Comparison of ENCODE assay signal across 8 cellular contexts in genomic region chr20:5078399-5078958, GRCh38. TPM values are rescaled to one million over a fixed set of nuclear protein-coding genes. Genes with fewer than 3 reads are reported as not detected.
DNase-seq lines count a peak whose midpoint lies in the region; TF ChIP-seq lines count a peak whose summit lies in the region.

No MANE protein-coding gene starts in this region.

- intact Hi-C loops in esophagus squamous epithelium (cut with DNase I): no loop called here

- H3K9me3 ChIP-seq in esophagus squamous epithelium: no peaks in the 10 kb centered on the region

- peak overlapping the region; percentile 39 to 83 (median 70) for H3K27ac ChIP-seq in esophagus squamous epithelium
- peak overlapping the region; percentile 58 for H3K27ac ChIP-seq in rectal smooth muscle tissue (ENCODE audit: low read depth, low read length)

- TF ChIP-seq POLR2A in esophagus squamous epithelium (IDR thresholded peaks at IDR 0.05): peak in 1 of 4 donors; percentile 39

- H3K4me1 ChIP-seq in esophagus squamous epithelium (peaks cover 7 to 28% (median 19%) of the 10 kb centered on the region in 3 donors), rectal smooth muscle tissue (ENCODE audit: control insufficient read depth, insufficient read depth, low read length) (peaks cover 5% of the 10 kb centered on the region)

- H3K4me3 ChIP-seq in esophagus squamous epithelium (peak overlapping the region in 3 of 4 donors; percentile 15 to 58 (median 29)), rectal smooth muscle tissue (ENCODE audit: low read length) (peak overlapping the region; percentile 62)

- DNase-seq in GM10266 (ENCODE audit: extremely low spot score): peak; percentile 80
- peak; percentile 74 for DNase-seq in HCEC 1CT
- peak; percentile 95 for DNase-seq in NAMALWA (ENCODE audit: low spot score)
- DNase-seq in activated CD8-positive, alpha-beta memory T cell treated with anti-CD3 and anti-CD28 coated beads for 1 hour (ENCODE audit: extremely low read depth in 1 of 2, low read depth in 1 of 2): peak; percentile 44 to 51
- peak; percentile 48 for DNase-seq in esophagus squamous epithelium (lab: John Stamatoyannopoulos, UW)
- no peak for DNase-seq in NCI-H82 (lab: John Stamatoyannopoulos, UW)
- DNase-seq in NCI-H1694 treated with DMSO at 0.1 percent for 48 hours (lab: John Stamatoyannopoulos, UW): no peak

- H3K36me3 ChIP-seq in esophagus squamous epithelium: no peaks in the 10 kb centered on the region
- H3K36me3 ChIP-seq in rectal smooth muscle tissue (ENCODE audit: control insufficient read depth, insufficient read depth, low read length): no peaks in the 10 kb centered on the region

- no peak overlapping the region for H3K9ac ChIP-seq in rectal smooth muscle tissue (ENCODE audit: low read length)

- H3K27me3 ChIP-seq in esophagus squamous epithelium: no peaks in the 10 kb centered on the region
- H3K27me3 ChIP-seq in rectal smooth muscle tissue (ENCODE audit: control insufficient read depth, insufficient read depth, low read length): no peaks in the 10 kb centered on the region

- WGBS in esophagus squamous epithelium, 2 donors: 12 to 16% methylated on average over 11 of the region's 11 CpGs

- TF ChIP-seq CTCF in GM10266 (IDR thresholded peaks at IDR 0.05; ENCODE audit: control insufficient read depth, insufficient read depth, low read depth, missing control alignments) (no peak), esophagus squamous epithelium (IDR thresholded peaks at IDR 0.05) (no peak)

RNA-seq across cellular contexts. Expression of gene TMEM230, which starts 34.4 kb away (rescaled TPM):
- total RNA-seq in esophagus squamous epithelium: 10 to 100 TPM; 19.2 to 46.1 (median 34.6) TPM

RNA-seq across cellular contexts. Expression of gene PCNA, which starts 41.3 kb away (rescaled TPM):
- total RNA-seq in esophagus squamous epithelium: 100 to 1,000 TPM in 2 of 4 donors, 10 to 100 TPM in 2; 58.9 to 160 (median 97.1) TPM

RNA-seq across cellular contexts. Expression of gene CDS2, which starts 48.3 kb away (rescaled TPM):
- 10 to 100 TPM; 13.7 to 25.7 (median 14.5) TPM for total RNA-seq in esophagus squamous epithelium

Comparison
In these comparisons a context has a peak if more than half of its experiments do, and no peak if none do; other contexts are left out.
1. DNase-seq: peak in GM10266 (single experiment), HCEC 1CT (single experiment), NAMALWA (single experiment), activated CD8-positive, alpha-beta memory T cell treated with anti-CD3 and anti-CD28 coated beads for 1 hour (2 of 2) and esophagus squamous epithelium (single experiment); none in NCI-H82 (single experiment) and NCI-H1694 treated with DMSO at 0.1 percent for 48 hours (single experiment).